In the genomic region with DNA sequence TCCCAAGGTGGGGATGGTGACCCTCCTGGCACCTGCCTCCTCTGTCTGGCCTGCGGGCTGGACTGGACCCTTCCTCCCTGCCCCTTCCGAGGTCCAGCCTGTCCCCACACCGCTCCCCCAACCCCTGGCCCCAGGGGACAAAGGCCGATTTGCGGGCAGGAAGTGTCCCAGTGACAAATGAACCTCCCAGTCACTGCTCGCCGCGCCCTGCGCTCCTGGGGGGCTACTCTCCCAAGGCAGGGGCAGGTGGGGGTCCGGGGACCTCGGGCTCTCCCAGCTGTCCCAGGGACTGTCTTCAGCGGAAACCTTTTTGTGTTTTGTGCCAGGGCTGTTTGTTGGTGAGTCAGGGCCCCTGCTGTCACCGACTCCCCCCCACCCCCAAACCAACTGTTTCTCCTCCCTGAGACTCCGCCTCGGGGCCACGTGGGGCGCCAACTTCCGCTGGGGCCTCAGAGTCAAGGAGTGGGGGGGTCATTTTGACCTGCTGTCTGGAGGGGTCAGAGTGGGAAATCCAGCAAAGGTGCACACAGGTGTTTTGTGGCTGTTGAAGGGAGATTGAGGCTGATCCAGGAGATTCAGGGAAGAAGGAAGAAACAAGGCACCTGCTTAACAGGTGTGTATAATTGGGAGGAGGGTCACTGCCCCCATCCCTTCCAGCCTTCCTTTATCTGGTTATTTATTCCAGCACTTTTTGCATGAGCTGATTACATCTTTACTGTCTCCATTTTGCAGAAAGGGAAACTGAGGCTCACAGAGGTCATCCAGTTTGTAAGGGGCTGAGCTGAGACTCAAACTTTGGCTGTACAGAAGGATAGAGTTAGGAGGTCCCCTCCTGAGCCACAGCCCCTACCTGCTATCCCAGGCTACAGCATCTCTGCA, we compare ENCODE assay signal across 8 cellular contexts. TPM values are rescaled to one million over a fixed set of nuclear protein-coding genes. Genes with fewer than 3 reads are reported as not detected.
A peak's percentile ranks its signal among the peaks of the same experiment; 100 is the strongest.
DNase-seq lines count a peak whose midpoint lies in the region; ATAC-seq and TF ChIP-seq lines count a peak whose summit lies in the region.

No MANE protein-coding gene starts in this region.

- peaks cover 4% of the 10 kb centered on the region for H3K36me3 Mint-ChIP-seq in activated naive CD8-positive, alpha-beta T cell treated with anti-CD3 and anti-CD28 coated beads, Interleukin-2, amount 10 ng/mL, durations not matched to agents 7 days and 5 days

- TF ChIP-seq CTCF in sigmoid colon (IDR thresholded peaks at IDR 0.05) = no peak

- no peaks in the 10 kb centered on the region for H3K27me3 ChIP-seq in sigmoid colon

- TF ChIP-seq POLR2A in sigmoid colon (IDR thresholded peaks at IDR 0.05) = peak in 1 of 2 donors; percentile 6

- no peak for TF ChIP-seq EP300 in sigmoid colon (IDR thresholded peaks at IDR 0.05)

- peaks cover 0 to 7% (median 0%) of the 10 kb centered on the region in 4 donors for H3K36me3 ChIP-seq in sigmoid colon

- H3K4me3 ChIP-seq in sigmoid colon = peak overlapping the region; percentile 75 to 86 (median 82)

- H3K4me3 Mint-ChIP-seq in activated naive CD8-positive, alpha-beta T cell treated with anti-CD3 and anti-CD28 coated beads, Interleukin-2, amount 10 ng/mL, durations not matched to agents 7 days and 5 days = peak overlapping the region; percentile 80

- H3K27ac Mint-ChIP-seq in activated naive CD8-positive, alpha-beta T cell treated with anti-CD3 and anti-CD28 coated beads, Interleukin-2, amount 10 ng/mL, durations not matched to agents 7 days and 5 days = peak overlapping the region; percentile 83

- H3K27me3 Mint-ChIP-seq in activated naive CD8-positive, alpha-beta T cell treated with anti-CD3 and anti-CD28 coated beads, Interleukin-2, amount 10 ng/mL, durations not matched to agents 7 days and 5 days = no peaks in the 10 kb centered on the region

- peak; percentile 60 for ATAC-seq in HG03175 (IDR thresholded peaks at IDR 0.05; ENCODE audit: unreplicated experiment)
- peak; percentile 74 for ATAC-seq in activated naive CD8-positive, alpha-beta T cell treated with anti-CD3 and anti-CD28 coated beads, Interleukin-2, amount 10 ng/mL, durations not matched to agents 7 days and 5 days (ENCODE audit: low read depth)

- H3K9me3 Mint-ChIP-seq in activated naive CD8-positive, alpha-beta T cell treated with anti-CD3 and anti-CD28 coated beads, Interleukin-2, amount 10 ng/mL, durations not matched to agents 7 days and 5 days = no peaks in the 10 kb centered on the region

- H3K9me3 ChIP-seq in sigmoid colon = no peaks in the 10 kb centered on the region

- POLR2A ChIA-PET in activated naive CD8-positive, alpha-beta T cell treated with anti-CD3 and anti-CD28 coated beads, Interleukin-2, amount 10 ng/mL, durations not matched to agents 7 days and 5 days (lab: Charles Lee) = interaction anchor here (1.0 to 3.2 kb wide), 5 partner anchors 19 to 124 kb away, joined by 3 to 17 read pairs (median 6); a partner anchor contains a TSS

- H3K4me1 ChIP-seq in sigmoid colon = peaks cover 0 to 22% (median 12%) of the 10 kb centered on the region in 4 donors

- peak; percentile 71 for DNase-seq in GM03348 (ENCODE audit: low spot score)
- DNase-seq in SW480 (ENCODE audit: low spot score) = peak; percentile 43
- peak; percentile 73 for DNase-seq in activated naive CD8-positive, alpha-beta T cell treated with anti-CD3 and anti-CD28 coated beads, Interleukin-2, amount 10 ng/mL, durations not matched to agents 7 days and 5 days
- peak; percentile 78 for DNase-seq in hepatic stellate cell (ENCODE audit: low spot score)
- peak; percentile 83 for DNase-seq in sigmoid colon
- no peak for DNase-seq in cerebellar cortex (ENCODE audit: low spot score)
- no peak for DNase-seq in NCI-H2227 (lab: John Stamatoyannopoulos, UW; ENCODE audit: unreplicated experiment)

- H3K27ac ChIP-seq in sigmoid colon = peak overlapping the region; percentile 78 to 89 (median 80)

- WGBS in sigmoid colon, 2 donors = 0 to 2% methylated on average over 18 of the region's 18 CpGs

- peaks cover 17% of the 10 kb centered on the region for H3K4me1 Mint-ChIP-seq in activated naive CD8-positive, alpha-beta T cell treated with anti-CD3 and anti-CD28 coated beads, Interleukin-2, amount 10 ng/mL, durations not matched to agents 7 days and 5 days

- intact Hi-C loops in sigmoid colon (cut with DNase I) = loop anchor here (5.0 kb wide), 2 partner anchors 64 to 71 kb away; no protein-coding TSS in a partner anchor

RNA-seq across cellular contexts. Expression of a gene that starts 0.8 kb away (rescaled TPM):
- total RNA-seq in activated naive CD8-positive, alpha-beta T cell treated with anti-CD3 and anti-CD28 coated beads, Interleukin-2, amount 10 ng/mL, durations not matched to agents 7 days and 5 days = 10 to 100 TPM; 41.3 to 45.7 TPM
- 10 to 100 TPM; 15.0 to 26.0 (median 16.6) TPM for total RNA-seq in sigmoid colon
- 10 to 100 TPM; 14.4 to 36.9 (median 31.7) TPM for polyA plus RNA-seq in sigmoid colon

RNA-seq across cellular contexts. Expression of a gene that starts 18.4 kb away (rescaled TPM):
- 100 to 1,000 TPM; 151 to 157 TPM for total RNA-seq in activated naive CD8-positive, alpha-beta T cell treated with anti-CD3 and anti-CD28 coated beads, Interleukin-2, amount 10 ng/mL, durations not matched to agents 7 days and 5 days
- 100 to 1,000 TPM in 3 of 4 donors, 10 to 100 TPM in 1; 89.1 to 144 (median 119) TPM for total RNA-seq in sigmoid colon
- 100 to 1,000 TPM; 214 to 285 (median 256) TPM for polyA plus RNA-seq in sigmoid colon

RNA-seq across cellular contexts. Expression of a gene that starts 44.7 kb away (rescaled TPM):
- total RNA-seq in activated naive CD8-positive, alpha-beta T cell treated with anti-CD3 and anti-CD28 coated beads, Interleukin-2, amount 10 ng/mL, durations not matched to agents 7 days and 5 days = under 1 TPM; 0.34 to 0.75 TPM
- 1 to 10 TPM; 1.1 to 7.9 (median 3.9) TPM for total RNA-seq in sigmoid colon
- polyA plus RNA-seq in sigmoid colon = 10 to 100 TPM in 2 of 3 donors, 1 to 10 TPM in 1; 7.2 to 79.7 (median 24.5) TPM

RNA-seq across cellular contexts. Expression of a gene that starts 56.2 kb away (rescaled TPM):
- total RNA-seq in activated naive CD8-positive, alpha-beta T cell treated with anti-CD3 and anti-CD28 coated beads, Interleukin-2, amount 10 ng/mL, durations not matched to agents 7 days and 5 days = 1 to 10 TPM; 1.2 to 1.6 TPM
- 10 to 100 TPM in 1 of 4 donors, 1 to 10 TPM in 3; 2.2 to 13.3 (median 9.0) TPM for total RNA-seq in sigmoid colon
- polyA plus RNA-seq in sigmoid colon = 10 to 100 TPM in 1 of 3 donors, 1 to 10 TPM in 2; 4.2 to 10.9 (median 6.0) TPM

RNA-seq across cellular contexts. Expression of a gene that starts 59.8 kb away (rescaled TPM):
- 100 to 1,000 TPM; 366 to 394 TPM for total RNA-seq in activated naive CD8-positive, alpha-beta T cell treated with anti-CD3 and anti-CD28 coated beads, Interleukin-2, amount 10 ng/mL, durations not matched to agents 7 days and 5 days
- total RNA-seq in sigmoid colon = 100 to 1,000 TPM; 163 to 369 (median 230) TPM
- 100 to 1,000 TPM; 179 to 221 (median 180) TPM for polyA plus RNA-seq in sigmoid colon

Comparison
In these comparisons a context has a peak if more than half of its experiments do, and no peak if none do; other contexts are left out.
1. DNase-seq: peak in GM03348 (single experiment), SW480 (single experiment), activated naive CD8-positive, alpha-beta T cell treated with anti-CD3 and anti-CD28 coated beads, Interleukin-2, amount 10 ng/mL, durations not matched to agents 7 days and 5 days (single experiment), hepatic stellate cell (single experiment) and sigmoid colon (single experiment); none in cerebellar cortex (single experiment) and NCI-H2227 (single experiment).